In the genomic region with DNA sequence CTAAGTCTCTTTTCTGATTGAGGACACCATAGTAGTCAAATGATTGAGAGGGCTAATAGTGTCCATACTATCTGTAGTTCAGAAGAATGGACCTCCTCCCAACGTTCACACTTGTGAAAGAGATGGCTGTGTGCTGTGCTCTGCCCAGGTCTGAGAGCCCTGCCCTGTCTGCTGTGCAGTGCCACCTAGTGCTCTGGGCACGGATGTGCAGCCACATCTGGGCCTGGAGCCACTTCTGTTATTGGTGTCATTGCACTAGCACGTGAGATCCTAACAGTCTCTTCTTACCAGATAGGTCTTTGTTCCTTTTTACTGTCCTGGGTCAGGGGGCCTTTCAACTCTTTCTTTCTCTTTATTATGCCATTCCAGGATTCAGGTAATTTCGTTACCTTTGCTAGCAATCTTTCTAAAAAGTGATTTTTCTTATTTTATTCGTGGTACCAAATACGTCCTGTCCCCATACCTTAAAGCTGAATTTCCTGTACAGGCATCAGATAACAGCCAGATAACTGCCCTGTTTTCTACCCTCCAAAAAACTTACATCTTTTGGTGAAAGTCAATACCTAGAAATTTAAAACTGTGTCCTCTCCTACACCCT, we compare ENCODE assay signal across 9 cellular contexts. TPM values are rescaled to one million over a fixed set of nuclear protein-coding genes. Genes with fewer than 3 reads are reported as not detected.
DNase-seq lines count a peak whose midpoint lies in the region; ATAC-seq, FAIRE-seq and TF ChIP-seq lines count a peak whose summit lies in the region.
"Had no signal": no experiment of that assay in that cellular context is flagged by ENCODE, and none has a peak within 500 bp of the region (broad histone marks: within the 10 kb centered on the region; RNA-seq: fewer than 3 reads in every experiment).

No MANE protein-coding gene starts in this region.

- TF ChIP-seq CTCF in Caco-2 (IDR thresholded peaks at IDR 0.05; ENCODE audit: insufficient read depth in 1 of 2, low read depth in 1 of 2, low read length in 1 of 2, severe bottlenecking in 1 of 2, unreplicated experiment in 1 of 2) (peak; percentile 88 to 97), LNCAP (IDR thresholded peaks at IDR 0.05) (peak; percentile 99), fibroblast of the aortic adventitia (IDR thresholded peaks at IDR 0.05; ENCODE audit: insufficient read depth, low read length) (peak; percentile 98)

- H3K9me3 ChIP-seq in Caco-2: no peaks in the 10 kb centered on the region

- H3K4me3 Mint-ChIP-seq in Caco-2 (ENCODE audit: unreplicated experiment): no peak overlapping the region
- no peak overlapping the region for H3K4me3 Mint-ChIP-seq in activated T-cell treated with anti-CD3 and anti-CD28 coated beads, Interleukin-2, amount 50 U/mL, for 72 hours
- H3K4me3 Mint-ChIP-seq: activated naive CD8-positive, alpha-beta T cell had no signal

- H3K9me3 Mint-ChIP-seq in Caco-2 (ENCODE audit: unreplicated experiment): no peaks in the 10 kb centered on the region
- H3K9me3 Mint-ChIP-seq in activated T-cell treated with anti-CD3 and anti-CD28 coated beads, Interleukin-2, amount 50 U/mL, for 72 hours: no peaks in the 10 kb centered on the region

- peak; percentile 80 for ATAC-seq in GM21619 (IDR thresholded peaks at IDR 0.05; ENCODE audit: unreplicated experiment)
- ATAC-seq in activated T-cell treated with anti-CD3 and anti-CD28 coated beads, Interleukin-2, amount 50 U/mL, for 72 hours (replicated peaks in 1 of 2): peak; percentile 100

- CTCF ChIA-PET in Caco-2 (lab: Charles Lee): no interaction called here

- peak; percentile 79 to 85 for DNase-seq in Caco-2
- peak; percentile 58 for DNase-seq in RCC 7860 (ENCODE audit: low spot score)
- peak; percentile 80 to 82 for DNase-seq in activated T-cell treated with anti-CD3 and anti-CD28 coated beads, Interleukin-2, amount 50 U/mL, for 72 hours
- peak; percentile 85 for DNase-seq in fibroblast of the aortic adventitia (ENCODE audit: low read depth)
- peak; percentile 32 for DNase-seq in non-pigmented ciliary epithelial cell (ENCODE audit: low read depth)
- peak; percentile 69 for DNase-seq in stromal cell of bone marrow (ENCODE audit: low read depth)

- H3K4me1 ChIP-seq in Caco-2: no peaks in the 10 kb centered on the region

- H3K36me3 Mint-ChIP-seq in Caco-2 (ENCODE audit: insufficient read depth, unreplicated experiment): peaks cover 53% of the 10 kb centered on the region
- peaks cover 4 to 33% of the 10 kb centered on the region in 2 donors for H3K36me3 Mint-ChIP-seq in activated T-cell treated with anti-CD3 and anti-CD28 coated beads, Interleukin-2, amount 50 U/mL, for 72 hours (ENCODE audit: insufficient read depth in 2 of 2)

- H3K27me3 ChIP-seq in Caco-2 (replicated peaks; ENCODE audit: control insufficient read depth, insufficient read depth, low read length): no peaks in the 10 kb centered on the region

- FAIRE-seq in RCC 7860 (lab: Jason Lieb, UNC): peak; percentile 30

- H3K4me1 Mint-ChIP-seq in Caco-2 (ENCODE audit: low read depth, unreplicated experiment): peaks cover under 1% of the 10 kb centered on the region
- H3K4me1 Mint-ChIP-seq in activated T-cell treated with anti-CD3 and anti-CD28 coated beads, Interleukin-2, amount 50 U/mL, for 72 hours (ENCODE audit: low read depth): peaks cover 7% of the 10 kb centered on the region

- H3K36me3 ChIP-seq in Caco-2 (ENCODE audit: control insufficient read depth, insufficient read depth, low read length): peaks cover 4% of the 10 kb centered on the region

- H3K4me3 ChIP-seq in Caco-2 (ENCODE audit: low read depth, low read length): no peak overlapping the region
- H3K4me3 ChIP-seq in fibroblast of the aortic adventitia (ENCODE audit: low read depth, low read length): no peak overlapping the region

- BruUV-seq in Caco-2 (replicated peaks; lab: Mats Ljungman, UMichigan): no TSS peak

- H3K27me3 Mint-ChIP-seq in Caco-2 (ENCODE audit: insufficient read depth, unreplicated experiment): no peaks in the 10 kb centered on the region
- H3K27me3 Mint-ChIP-seq in activated T-cell treated with anti-CD3 and anti-CD28 coated beads, Interleukin-2, amount 50 U/mL, for 72 hours (ENCODE audit: low read depth): no peaks in the 10 kb centered on the region
- H3K27me3 Mint-ChIP-seq: activated naive CD8-positive, alpha-beta T cell had no signal

- H3K27ac Mint-ChIP-seq in Caco-2 (ENCODE audit: unreplicated experiment): no peak overlapping the region
- peak overlapping the region; percentile 73 for H3K27ac Mint-ChIP-seq in activated T-cell treated with anti-CD3 and anti-CD28 coated beads, Interleukin-2, amount 50 U/mL, for 72 hours
- H3K27ac Mint-ChIP-seq: activated naive CD8-positive, alpha-beta T cell had no signal

- POLR2A ChIA-PET in Caco-2 (lab: Charles Lee): no interaction called here

- intact Hi-C loops in Caco-2 (cut with micrococcal nuclease; ENCODE audit: unreplicated experiment): loop anchor here (1.0 to 5.0 kb wide), 4 partner anchors 19 to 397 kb away; no protein-coding TSS in a partner anchor

RNA-seq across cellular contexts. Expression of a gene that starts 21.7 kb away (rescaled TPM):
- total RNA-seq in Caco-2 (2022) (39.0 and 43.4 TPM in 2 replicates), fibroblast of the aortic adventitia (ENCODE audit: low replicate concordance) (49.0 and 55.8 TPM in 2 replicates)
- 10 to 100 TPM; 62.6 to 70.8 TPM for total RNA-seq in activated T-cell treated with anti-CD3 and anti-CD28 coated beads, Interleukin-2, amount 50 U/mL, for 72 hours

RNA-seq across cellular contexts. Expression of a gene that starts 25.7 kb away (rescaled TPM):
- 22.8 and 27.2 TPM in 2 replicates for total RNA-seq in Caco-2 (2022)
- 1 to 10 TPM; 5.6 to 8.3 TPM for total RNA-seq in activated T-cell treated with anti-CD3 and anti-CD28 coated beads, Interleukin-2, amount 50 U/mL, for 72 hours
- 11.5 and 113 TPM in 2 replicates for total RNA-seq in fibroblast of the aortic adventitia (ENCODE audit: low replicate concordance)

Comparison
In these comparisons a context has a peak if more than half of its experiments do, and no peak if none do; other contexts are left out.
1. DNase-seq: peak in every context shown above with its lines; median percentile 85 in fibroblast of the aortic adventitia; 82 in Caco-2; 81 in activated T-cell treated with anti-CD3 and anti-CD28 coated beads, Interleukin-2, amount 50 U/mL, for 72 hours; 69 in stromal cell of bone marrow; 58 in RCC 7860; 32 in non-pigmented ciliary epithelial cell.